1 cellular context compared by ENCODE assay signal in genomic region chr12:121980892-121981272, GRCh38.
TF ChIP-seq lines count a peak whose summit lies in the region.

No MANE protein-coding gene starts in this region.

TF ChIP-seq in HepG2, 621 proteins besides CTCF, POLR2A, EP300 and RAD21 (continued from another document):
- TF ChIP-seq MAFK (conservative IDR thresholded peaks at IDR 0.05 in 1 of 2, IDR thresholded peaks at IDR 0.05 in 1 of 2; ENCODE audit: low read length in 2 of 2) = peak; percentile 64 to 84
- TF ChIP-seq NFATC3 (CRISPR knock-in tag; IDR thresholded peaks at IDR 0.05) = no peak
